In the genomic region with DNA sequence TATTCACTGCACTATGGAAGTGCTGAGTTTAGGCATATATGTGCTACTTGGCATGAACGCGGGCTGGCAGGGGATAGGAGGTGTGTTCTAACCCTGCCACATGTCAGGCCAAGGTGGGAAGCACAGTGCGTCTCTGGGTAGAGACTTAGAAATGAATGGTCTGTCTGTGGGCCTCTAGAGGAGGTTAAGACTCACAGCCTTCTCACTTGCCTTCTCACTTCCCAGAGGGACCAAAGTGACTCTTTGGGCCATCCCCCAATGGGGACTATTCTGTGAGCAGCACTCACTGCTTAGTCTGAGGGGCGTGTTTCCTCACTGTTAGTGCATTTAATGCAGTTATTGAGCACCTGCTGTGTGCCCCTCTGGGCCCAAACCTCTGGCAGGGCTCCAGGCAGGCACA, we compare ENCODE assay signal across 20 cellular contexts. TPM values are rescaled to one million over a fixed set of nuclear protein-coding genes. Genes with fewer than 3 reads are reported as not detected.
"Had no signal": no experiment of that assay in that cellular context is flagged by ENCODE, and none has a peak within 500 bp of the region (broad histone marks: within the 10 kb centered on the region; RNA-seq: fewer than 3 reads in every experiment).

No MANE protein-coding gene starts in this region.

- DNase-seq: activated CD4-positive, alpha-beta T cell treated with anti-CD3 and anti-CD28 coated beads, Interleukin-2, amount 50 U/mL, for 1 hour; activated CD4-positive, CD25-positive, alpha-beta regulatory T cell; activated naive CD4-positive, alpha-beta T cell treated with anti-CD3 and anti-CD28 coated beads for 36 hours; activated T-cell treated with anti-CD3 and anti-CD28 coated beads for 4 hours; amniotic stem cell; body of pancreas; dermis blood vessel endothelial cell; endodermal cell; hypothalamus; left cardiac atrium; naive thymus-derived CD8-positive, alpha-beta T cell; spleen; stimulated activated naive CD4-positive, alpha-beta T cell treated with Interleukin-2 at 50 U/mL for 16 hours had no signal

- H3K4me3 ChIP-seq: body of pancreas, prostate gland, right lobe of liver, spleen had no signal

- H3K27ac ChIP-seq: body of pancreas, right lobe of liver, spleen had no signal

- H3K4me3 Mint-ChIP-seq: activated naive CD4-positive, alpha-beta T cell treated with anti-CD3 and anti-CD28 coated beads for 36 hours; activated T-helper 17 cell treated with anti-CD3 and anti-CD28 coated beads, Interleukin-2, amount 50 U/mL, for 72 hours; endodermal cell; T-helper 1 cell treated with Interleukin-12 subunit alpha and Interleukin-12 subunit beta and Interleukin-4 antibody, amounts not matched to agents 30 μg/mL and 1 μg/mL, for 36 hours had no signal

- H3K27ac Mint-ChIP-seq: activated naive CD4-positive, alpha-beta T cell treated with anti-CD3 and anti-CD28 coated beads for 36 hours; activated T-helper 17 cell treated with anti-CD3 and anti-CD28 coated beads, Interleukin-2, amount 50 U/mL, for 72 hours; endodermal cell; naive thymus-derived CD8-positive, alpha-beta T cell; T-helper 1 cell treated with Interleukin-12 subunit alpha and Interleukin-12 subunit beta and Interleukin-4 antibody, amounts not matched to agents 30 μg/mL and 1 μg/mL, for 36 hours had no signal

- ATAC-seq: activated T-helper 17 cell treated with anti-CD3 and anti-CD28 coated beads, Interleukin-2, amount 50 U/mL, for 72 hours; body of pancreas; esophagus mucosa; left cardiac atrium; naive thymus-derived CD8-positive, alpha-beta T cell; right lobe of liver had no signal

- H3K36me3 ChIP-seq: prostate gland, right lobe of liver, spleen had no signal

- H3K9me3 ChIP-seq: body of pancreas, prostate gland, right lobe of liver, spleen had no signal

- H3K9me3 Mint-ChIP-seq: activated naive CD4-positive, alpha-beta T cell treated with anti-CD3 and anti-CD28 coated beads for 36 hours; activated T-helper 17 cell treated with anti-CD3 and anti-CD28 coated beads, Interleukin-2, amount 50 U/mL, for 72 hours; endodermal cell; T-helper 1 cell treated with Interleukin-12 subunit alpha and Interleukin-12 subunit beta and Interleukin-4 antibody, amounts not matched to agents 30 μg/mL and 1 μg/mL, for 36 hours had no signal

- H3K4me1 ChIP-seq: prostate gland had no signal

RNA-seq across cellular contexts. Expression of gene PITX1, which starts 2.4 kb away (rescaled TPM):
- total RNA-seq: activated T-helper 17 cell treated with anti-CD3 and anti-CD28 coated beads, Interleukin-2, amount 50 U/mL, for 72 hours; body of pancreas; left cardiac atrium; lung microvascular endothelial cell; mononuclear cell; naive thymus-derived CD8-positive, alpha-beta T cell; right lobe of liver had no signal
